Comparison of ENCODE assay signal across 15 cellular contexts in genomic region chr9:137613259-137613658, GRCh38. TPM values are rescaled to one million over a fixed set of nuclear protein-coding genes. Genes with fewer than 3 reads are reported as not detected.
DNase-seq lines count a peak whose midpoint lies in the region; ATAC-seq, FAIRE-seq and TF ChIP-seq lines count a peak whose summit lies in the region.
"Had no signal": no experiment of that assay in that cellular context is flagged by ENCODE, and none has a peak within 500 bp of the region (broad histone marks: within the 10 kb centered on the region; RNA-seq: fewer than 3 reads in every experiment).

No MANE protein-coding gene starts in this region.

- H3K27me3 Mint-ChIP-seq in dendritic cell treated with granulocyte-macrophage colony-stimulating factor and Interleukin-4, amounts not matched to agents 40 ng/mL and 50 ng/mL, for 4 days = no peaks in the 10 kb centered on the region
- H3K27me3 Mint-ChIP-seq: naive thymus-derived CD8-positive, alpha-beta T cell had no signal

- no peak for DNase-seq in HepG2 (ENCODE audit: low spot score)
- no peak for DNase-seq in right lobe of liver
- DNase-seq in CD1c-positive myeloid dendritic cell (ENCODE audit: extremely low spot score) = no peak
- DNase-seq in retina = no peak
- DNase-seq: activated CD4-positive, CD25-positive, alpha-beta regulatory T cell; adrenal gland; dermis blood vessel endothelial cell; DMS53; foreskin fibroblast; naive thymus-derived CD8-positive, alpha-beta T cell; NCI-H2029 had no signal

- TF ChIP-seq CTCF in HepG2 (CRISPR knock-in tag; IDR thresholded peaks at IDR 0.05) (no peak), right lobe of liver (IDR thresholded peaks at IDR 0.05) (no peak), neutrophil (IDR thresholded peaks at IDR 0.05) (no peak)

- peaks cover 76% of the 10 kb centered on the region for H3K36me3 Mint-ChIP-seq in dendritic cell treated with granulocyte-macrophage colony-stimulating factor and Interleukin-4, amounts not matched to agents 40 ng/mL and 50 ng/mL, for 4 days (ENCODE audit: low read depth)

- H2AFZ ChIP-seq in HepG2 (ENCODE audit: low read length) = no peak overlapping the region

- CTCF ChIA-PET in HepG2 (lab: Yijun Ruan, JAX; ENCODE audit: low intra/inter-chr PET ratio, low total read pairs) = no interaction called here

- no peak overlapping the region for H3K9ac ChIP-seq in HepG2 (ENCODE audit: insufficient read depth, low read depth, low read length)

- intact Hi-C loops in HepG2 (cut with micrococcal nuclease; ENCODE audit: unreplicated experiment) (no loop called here), right lobe of liver (cut with DNase I) (no loop called here)
- intact Hi-C loops in dendritic cell treated with granulocyte-macrophage colony-stimulating factor and Interleukin-4, amounts not matched to agents 40 ng/mL and 50 ng/mL, for 4 days (cut with micrococcal nuclease) = no loop called here

- peaks cover 28% of the 10 kb centered on the region for H3K79me2 ChIP-seq in HepG2 (ENCODE audit: insufficient read depth, low read length)

- no peak overlapping the region for H3K4me3 ChIP-seq in HepG2 (replicated peaks in 1 of 3; ENCODE audit: insufficient read depth in 1 of 3, low read depth in 2 of 3, low read length in 3 of 3)
- H3K4me3 ChIP-seq in right lobe of liver = no peak overlapping the region
- no peak overlapping the region for H3K4me3 ChIP-seq in neutrophil (ENCODE audit: low read depth in 1 of 2, low read length in 1 of 2)
- H3K4me3 ChIP-seq: adrenal gland had no signal

- TF ChIP-seq POLR2A in HepG2 (IDR thresholded peaks at IDR 0.05; ENCODE audit: insufficient read depth in 1 of 2, low read depth in 2 of 2, low read length in 2 of 2) (no peak), right lobe of liver (IDR thresholded peaks at IDR 0.05) (no peak)

- in situ Hi-C loops in HepG2 (cut with HindIII; ENCODE audit: extremely low pct_ligation_motif_present, low pct_unique_long_range_greater_than_20kb) = no loop called here

- FAIRE-seq in HepG2 (lab: Jason Lieb, UNC) = no peak

- TF ChIP-seq EP300 in HepG2 (IDR thresholded peaks at IDR 0.05; ENCODE audit: low read depth in 2 of 2, low read length in 2 of 2) (no peak), HepG2 (CRISPR knock-in tag; IDR thresholded peaks at IDR 0.05; ENCODE audit: borderline replicate concordance) (no peak)

- H3K36me3 ChIP-seq in HepG2 (replicated peaks in 1 of 2; ENCODE audit: control insufficient read depth in 1 of 2, insufficient read depth in 2 of 2, low read length in 2 of 2) (peaks cover 3 to 13% of the 10 kb centered on the region in 2 experiments; a peak in 4 of 5 replicates), right lobe of liver (peaks cover 0 to 24% (median 3%) of the 10 kb centered on the region in 4 donors), neutrophil (peaks cover 52% of the 10 kb centered on the region)

- H3K27ac Mint-ChIP-seq in dendritic cell treated with granulocyte-macrophage colony-stimulating factor and Interleukin-4, amounts not matched to agents 40 ng/mL and 50 ng/mL, for 4 days = peak overlapping the region; percentile 63

- ATAC-seq in HepG2 (no peak), right lobe of liver (no peak), GM19452 (IDR thresholded peaks at IDR 0.05; ENCODE audit: unreplicated experiment) (no peak), GM21786 (IDR thresholded peaks at IDR 0.05; ENCODE audit: unreplicated experiment) (no peak)
- ATAC-seq: naive thymus-derived CD8-positive, alpha-beta T cell had no signal

- WGBS in HepG2 (ENCODE audit: low lambda C conversion rate) = 93% methylated on average over 4 of the region's 5 CpGs
- WGBS in right lobe of liver (ENCODE audit: insufficient coverage, low coverage, low lambda C conversion rate, missing lambda C conversion rate) = 40% methylated on average over 1 of the region's 5 CpGs

- peaks cover 60% of the 10 kb centered on the region for H3K4me1 ChIP-seq in HepG2 (ENCODE audit: insufficient read depth, low read length)
- H3K4me1 ChIP-seq in right lobe of liver = peaks cover 0 to 20% (median 3%) of the 10 kb centered on the region in 4 donors
- H3K4me1 ChIP-seq in neutrophil (ENCODE audit: control insufficient read depth in 1 of 2, insufficient read depth in 1 of 2, low read depth in 1 of 2, low read length in 1 of 2) = peaks cover 42 to 46% of the 10 kb centered on the region in 2 experiments

- H3K27ac ChIP-seq in HepG2 (ENCODE audit: extremely low read length, insufficient read depth, low read length) = no peak overlapping the region
- no peak overlapping the region for H3K27ac ChIP-seq in right lobe of liver
- H3K27ac ChIP-seq in neutrophil = peak overlapping the region; percentile 58

- peaks cover 2% of the 10 kb centered on the region; the same call in 1 of the 2 replicates for H4K20me1 ChIP-seq in HepG2 (ENCODE audit: insufficient read depth, low read length)

- no peak overlapping the region for H3K4me3 Mint-ChIP-seq in dendritic cell treated with granulocyte-macrophage colony-stimulating factor and Interleukin-4, amounts not matched to agents 40 ng/mL and 50 ng/mL, for 4 days

- H3K4me1 Mint-ChIP-seq in dendritic cell treated with granulocyte-macrophage colony-stimulating factor and Interleukin-4, amounts not matched to agents 40 ng/mL and 50 ng/mL, for 4 days (ENCODE audit: low read depth) = peaks cover 70% of the 10 kb centered on the region

- no TSS peak for BruUV-seq in HepG2 (replicated peaks; lab: Mats Ljungman, UMichigan)

- H3K27me3 ChIP-seq in HepG2 (ENCODE audit: control insufficient read depth in 1 of 2, insufficient read depth in 2 of 2, low read length in 2 of 2) (no peaks in the 10 kb centered on the region; a peak in 1 of 5 replicates), right lobe of liver (no peaks in the 10 kb centered on the region), neutrophil (no peaks in the 10 kb centered on the region)
- H3K27me3 ChIP-seq: adrenal gland had no signal

- POLR2A ChIA-PET in HepG2 (lab: Yijun Ruan, JAX) = interaction anchor here (0.7 kb wide), 1 partner anchor 23 kb away, joined by 4 read pairs; the partner anchor contains the start of gene ZMYND19

- H3K9me3 ChIP-seq in HepG2 (ENCODE audit: low read length) (no peaks in the 10 kb centered on the region), right lobe of liver (no peaks in the 10 kb centered on the region), neutrophil (no peaks in the 10 kb centered on the region)
- H3K9me3 ChIP-seq: adrenal gland had no signal

- no peaks in the 10 kb centered on the region for H3K9me3 Mint-ChIP-seq in dendritic cell treated with granulocyte-macrophage colony-stimulating factor and Interleukin-4, amounts not matched to agents 40 ng/mL and 50 ng/mL, for 4 days
- H3K9me3 Mint-ChIP-seq: naive thymus-derived CD8-positive, alpha-beta T cell had no signal

- no peak overlapping the region for H3K4me2 ChIP-seq in HepG2 (ENCODE audit: low read depth, low read length)

- no peak for TF ChIP-seq RAD21 in HepG2 (CRISPR knock-in tag; IDR thresholded peaks at IDR 0.05)

RNA-seq across cellular contexts. Expression of gene EHMT1, which starts 5.5 kb away (rescaled TPM):
- 19.2 and 23.0 TPM in 2 replicates for total RNA-seq in HepG2 (2016; rRNA removed; fragmentation: Illumina TruSeq; extraction: Trizol)
- total RNA-seq in HepG2 (2016; cell fraction: cytosol; rRNA removed; fragmentation: Illumina TruSeq; extraction: Trizol; ENCODE audit: low read depth) = 32.6 and 34.0 TPM in 2 replicates
- total RNA-seq in HepG2 (2016; cell fraction: insoluble cytoplasmic fraction; rRNA removed; fragmentation: Illumina TruSeq; extraction: Trizol) = 15.2 and 25.2 TPM in 2 replicates
- 17.9 and 21.2 TPM in 2 replicates for total RNA-seq in HepG2 (2016; cell fraction: membrane; rRNA removed; fragmentation: Illumina TruSeq; extraction: Trizol)
- total RNA-seq in HepG2 (2016; cell fraction: nucleus; rRNA removed; fragmentation: Illumina TruSeq; extraction: Trizol) = 21.3 and 28.8 TPM in 2 replicates
- 27.1 and 32.7 TPM in 2 replicates for polyA plus RNA-seq in HepG2 (2011; rRNA removed)
- polyA plus RNA-seq in HepG2 (2011; cell fraction: cytosol; rRNA removed) = 15.3 and 21.9 TPM in 2 replicates
- polyA plus RNA-seq in HepG2 (2011; cell fraction: nucleus; rRNA removed) = 115 and 134 TPM in 2 replicates
- polyA plus RNA-seq in HepG2 (2012) = 23.7 and 24.3 TPM in 2 replicates
- polyA plus RNA-seq in HepG2 (2016; cell fraction: cytosol; fragmentation: Illumina TruSeq; extraction: Trizol; ENCODE audit: low read depth) = 2.4 TPM in 2 replicates
- polyA plus RNA-seq in HepG2 (2016; cell fraction: insoluble cytoplasmic fraction; fragmentation: Illumina TruSeq; extraction: Trizol; ENCODE audit: low read depth) = 15.9 and 22.8 TPM in 2 replicates
- 6.3 and 6.9 TPM in 2 replicates for polyA plus RNA-seq in HepG2 (2016; cell fraction: membrane; fragmentation: Illumina TruSeq; extraction: Trizol; ENCODE audit: low read depth)
- polyA plus RNA-seq in HepG2 (2016; cell fraction: nucleus; fragmentation: Illumina TruSeq; extraction: Trizol; ENCODE audit: insufficient read depth, low read depth) = 70.5 and 71.6 TPM in 2 replicates
- 74.8 and 208 TPM in 2 replicates for polyA minus RNA-seq in HepG2 (2011; rRNA and poly(A)+ RNA removed; ENCODE audit: low replicate concordance)
- polyA minus RNA-seq in HepG2 (2011; cell fraction: cytosol; rRNA and poly(A)+ RNA removed) = 20.1 and 23.4 TPM in 2 replicates
- polyA minus RNA-seq in HepG2 (2011; cell fraction: nucleus; rRNA and poly(A)+ RNA removed) = 41.9 and 46.2 TPM in 2 replicates
- total RNA-seq in right lobe of liver = 10 to 100 TPM; 26.8 to 51.9 (median 36.7) TPM

RNA-seq across cellular contexts. Expression of gene ARRDC1, which starts 7.8 kb away (rescaled TPM):
- total RNA-seq in HepG2 (2016; rRNA removed; fragmentation: Illumina TruSeq; extraction: Trizol) (13.4 and 21.7 TPM in 2 replicates), right lobe of liver (10 to 100 TPM; 19.1 to 45.0 (median 25.2) TPM)
- 8.4 and 10.0 TPM in 2 replicates for total RNA-seq in HepG2 (2016; cell fraction: cytosol; rRNA removed; fragmentation: Illumina TruSeq; extraction: Trizol; ENCODE audit: low read depth)
- 12.6 and 23.4 TPM in 2 replicates for total RNA-seq in HepG2 (2016; cell fraction: insoluble cytoplasmic fraction; rRNA removed; fragmentation: Illumina TruSeq; extraction: Trizol)
- 8.5 and 10.9 TPM in 2 replicates for total RNA-seq in HepG2 (2016; cell fraction: membrane; rRNA removed; fragmentation: Illumina TruSeq; extraction: Trizol)
- total RNA-seq in HepG2 (2016; cell fraction: nucleus; rRNA removed; fragmentation: Illumina TruSeq; extraction: Trizol) = 14.0 and 15.0 TPM in 2 replicates
- 44.4 and 50.9 TPM in 2 replicates for polyA plus RNA-seq in HepG2 (2011; rRNA removed)
- 23.8 and 38.3 TPM in 2 replicates for polyA plus RNA-seq in HepG2 (2011; cell fraction: cytosol; rRNA removed)
- 240 and 305 TPM in 2 replicates for polyA plus RNA-seq in HepG2 (2011; cell fraction: nucleus; rRNA removed)
- 16.2 and 19.0 TPM in 2 replicates for polyA plus RNA-seq in HepG2 (2012)
- 5.5 and 7.1 TPM in 2 replicates for polyA plus RNA-seq in HepG2 (2016; cell fraction: cytosol; fragmentation: Illumina TruSeq; extraction: Trizol; ENCODE audit: low read depth)
- polyA plus RNA-seq in HepG2 (2016; cell fraction: insoluble cytoplasmic fraction; fragmentation: Illumina TruSeq; extraction: Trizol; ENCODE audit: low read depth) = 13.7 and 16.1 TPM in 2 replicates
- polyA plus RNA-seq in HepG2 (2016; cell fraction: membrane; fragmentation: Illumina TruSeq; extraction: Trizol; ENCODE audit: low read depth) = 6.1 and 7.5 TPM in 2 replicates
- polyA plus RNA-seq in HepG2 (2016; cell fraction: nucleus; fragmentation: Illumina TruSeq; extraction: Trizol; ENCODE audit: insufficient read depth, low read depth) = 53.7 and 57.4 TPM in 2 replicates
- 48.5 and 187 TPM in 2 replicates for polyA minus RNA-seq in HepG2 (2011; rRNA and poly(A)+ RNA removed; ENCODE audit: low replicate concordance)
- polyA minus RNA-seq in HepG2 (2011; cell fraction: cytosol; rRNA and poly(A)+ RNA removed) = 10.7 and 12.0 TPM in 2 replicates
- polyA minus RNA-seq in HepG2 (2011; cell fraction: nucleus; rRNA and poly(A)+ RNA removed) = 32.6 and 32.9 TPM in 2 replicates

RNA-seq across cellular contexts. Expression of gene ZMYND19, which starts 22.9 kb away (rescaled TPM):
- total RNA-seq in HepG2 (2016; rRNA removed; fragmentation: Illumina TruSeq; extraction: Trizol) = 29.6 and 38.7 TPM in 2 replicates
- total RNA-seq in HepG2 (2016; cell fraction: cytosol; rRNA removed; fragmentation: Illumina TruSeq; extraction: Trizol; ENCODE audit: low read depth) = 103 and 108 TPM in 2 replicates
- total RNA-seq in HepG2 (2016; cell fraction: insoluble cytoplasmic fraction; rRNA removed; fragmentation: Illumina TruSeq; extraction: Trizol) = 26.0 and 40.1 TPM in 2 replicates
- total RNA-seq in HepG2 (2016; cell fraction: membrane; rRNA removed; fragmentation: Illumina TruSeq; extraction: Trizol) = 93.6 and 97.4 TPM in 2 replicates
- 26.3 and 30.8 TPM in 2 replicates for total RNA-seq in HepG2 (2016; cell fraction: nucleus; rRNA removed; fragmentation: Illumina TruSeq; extraction: Trizol)
- 21.3 and 21.8 TPM in 2 replicates for polyA plus RNA-seq in HepG2 (2011; rRNA removed)
- 19.1 and 23.2 TPM in 2 replicates for polyA plus RNA-seq in HepG2 (2011; cell fraction: cytosol; rRNA removed)
- 46.9 and 49.7 TPM in 2 replicates for polyA plus RNA-seq in HepG2 (2011; cell fraction: nucleus; rRNA removed)
- polyA plus RNA-seq in HepG2 (2012) = 16.9 and 18.6 TPM in 2 replicates
- polyA plus RNA-seq in HepG2 (2016; cell fraction: cytosol; fragmentation: Illumina TruSeq; extraction: Trizol; ENCODE audit: low read depth) = 80.6 TPM in 2 replicates
- polyA plus RNA-seq in HepG2 (2016; cell fraction: insoluble cytoplasmic fraction; fragmentation: Illumina TruSeq; extraction: Trizol; ENCODE audit: low read depth) = 32.1 and 34.5 TPM in 2 replicates
- polyA plus RNA-seq in HepG2 (2016; cell fraction: membrane; fragmentation: Illumina TruSeq; extraction: Trizol; ENCODE audit: low read depth) = 89.7 and 93.0 TPM in 2 replicates
- polyA plus RNA-seq in HepG2 (2016; cell fraction: nucleus; fragmentation: Illumina TruSeq; extraction: Trizol; ENCODE audit: insufficient read depth, low read depth) = 60.9 and 67.4 TPM in 2 replicates
- 9.8 and 59.1 TPM in 2 replicates for polyA minus RNA-seq in HepG2 (2011; rRNA and poly(A)+ RNA removed; ENCODE audit: low replicate concordance)
- 6.4 and 6.5 TPM in 2 replicates for polyA minus RNA-seq in HepG2 (2011; cell fraction: cytosol; rRNA and poly(A)+ RNA removed)
- 13.0 and 13.1 TPM in 2 replicates for polyA minus RNA-seq in HepG2 (2011; cell fraction: nucleus; rRNA and poly(A)+ RNA removed)
- total RNA-seq in right lobe of liver = 10 to 100 TPM in 2 of 6 experiments, 1 to 10 TPM in 4; 8.4 to 11.7 (median 9.0) TPM

RNA-seq across cellular contexts. Expression of gene DPH7, which starts 34.5 kb away (rescaled TPM):
- 22.6 and 31.6 TPM in 2 replicates for total RNA-seq in HepG2 (2016; rRNA removed; fragmentation: Illumina TruSeq; extraction: Trizol)
- total RNA-seq in HepG2 (2016; cell fraction: cytosol; rRNA removed; fragmentation: Illumina TruSeq; extraction: Trizol; ENCODE audit: low read depth) = 23.7 and 28.0 TPM in 2 replicates
- 21.4 and 31.8 TPM in 2 replicates for total RNA-seq in HepG2 (2016; cell fraction: insoluble cytoplasmic fraction; rRNA removed; fragmentation: Illumina TruSeq; extraction: Trizol)
- 27.7 and 31.4 TPM in 2 replicates for total RNA-seq in HepG2 (2016; cell fraction: membrane; rRNA removed; fragmentation: Illumina TruSeq; extraction: Trizol)
- total RNA-seq in HepG2 (2016; cell fraction: nucleus; rRNA removed; fragmentation: Illumina TruSeq; extraction: Trizol) = 34.5 and 40.2 TPM in 2 replicates
- 27.6 and 36.9 TPM in 2 replicates for polyA plus RNA-seq in HepG2 (2011; rRNA removed)
- 15.3 and 20.0 TPM in 2 replicates for polyA plus RNA-seq in HepG2 (2011; cell fraction: cytosol; rRNA removed)
- polyA plus RNA-seq in HepG2 (2011; cell fraction: nucleus; rRNA removed) = 128 and 151 TPM in 2 replicates
- 15.1 and 23.7 TPM in 2 replicates for polyA plus RNA-seq in HepG2 (2012)
- polyA plus RNA-seq in HepG2 (2016; cell fraction: cytosol; fragmentation: Illumina TruSeq; extraction: Trizol; ENCODE audit: low read depth) = 12.4 and 19.6 TPM in 2 replicates
- 16.4 and 19.1 TPM in 2 replicates for polyA plus RNA-seq in HepG2 (2016; cell fraction: insoluble cytoplasmic fraction; fragmentation: Illumina TruSeq; extraction: Trizol; ENCODE audit: low read depth)
- polyA plus RNA-seq in HepG2 (2016; cell fraction: membrane; fragmentation: Illumina TruSeq; extraction: Trizol; ENCODE audit: low read depth) = 18.6 and 24.9 TPM in 2 replicates
- 78.6 and 82.4 TPM in 2 replicates for polyA plus RNA-seq in HepG2 (2016; cell fraction: nucleus; fragmentation: Illumina TruSeq; extraction: Trizol; ENCODE audit: insufficient read depth, low read depth)
- polyA minus RNA-seq in HepG2 (2011; rRNA and poly(A)+ RNA removed; ENCODE audit: low replicate concordance) = 13.7 and 46.0 TPM in 2 replicates
- 4.0 and 7.5 TPM in 2 replicates for polyA minus RNA-seq in HepG2 (2011; cell fraction: cytosol; rRNA and poly(A)+ RNA removed)
- polyA minus RNA-seq in HepG2 (2011; cell fraction: nucleus; rRNA and poly(A)+ RNA removed) = 27.8 and 33.3 TPM in 2 replicates
- 10 to 100 TPM in 5 of 6 experiments, 1 to 10 TPM in 1; 9.2 to 17.8 (median 11.8) TPM for total RNA-seq in right lobe of liver
